In the genomic region with DNA sequence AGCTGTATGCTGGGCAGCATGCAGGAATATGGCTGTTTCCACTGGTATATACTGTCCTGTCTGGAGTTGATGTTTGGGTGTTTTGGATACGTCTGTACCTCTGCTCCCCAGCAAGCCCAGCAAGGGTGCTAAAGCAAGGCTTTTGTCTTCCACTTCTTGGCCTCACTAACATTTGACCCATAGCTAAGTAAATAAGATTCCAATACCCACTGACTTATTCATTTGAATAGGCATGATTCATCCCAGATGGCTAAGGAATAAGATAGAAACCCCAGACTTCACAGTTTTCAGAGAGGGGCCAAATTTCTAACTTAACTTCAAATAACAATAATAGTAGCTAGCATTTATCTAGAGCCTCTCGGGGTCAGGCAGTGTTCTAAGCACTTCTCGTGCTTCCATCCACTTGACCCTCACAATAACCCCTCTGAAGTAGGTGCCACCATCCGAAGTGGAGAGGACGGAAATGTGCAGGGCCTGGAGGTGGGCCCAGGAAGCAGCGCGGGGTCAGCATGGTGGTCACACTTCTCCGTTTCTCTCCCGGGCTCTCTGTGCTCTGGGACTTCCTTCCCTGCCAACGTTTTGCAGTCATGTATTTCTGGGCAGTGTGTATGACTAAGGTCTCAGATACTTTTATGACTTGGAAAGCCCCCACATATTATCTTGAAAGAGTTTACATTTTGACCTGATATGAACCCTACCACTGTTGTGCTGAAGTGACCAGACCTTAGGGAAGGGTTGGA, we compare ENCODE assay signal across 1 cellular context.
A peak's percentile ranks its signal among the peaks of the same experiment; 100 is the strongest.
TF ChIP-seq lines count a peak whose summit lies in the region.

No MANE protein-coding gene starts in this region.

TF ChIP-seq in A549, 52 proteins besides CTCF, POLR2A, EP300 and RAD21 (continued from another document):
- TF ChIP-seq, protein P1, sequence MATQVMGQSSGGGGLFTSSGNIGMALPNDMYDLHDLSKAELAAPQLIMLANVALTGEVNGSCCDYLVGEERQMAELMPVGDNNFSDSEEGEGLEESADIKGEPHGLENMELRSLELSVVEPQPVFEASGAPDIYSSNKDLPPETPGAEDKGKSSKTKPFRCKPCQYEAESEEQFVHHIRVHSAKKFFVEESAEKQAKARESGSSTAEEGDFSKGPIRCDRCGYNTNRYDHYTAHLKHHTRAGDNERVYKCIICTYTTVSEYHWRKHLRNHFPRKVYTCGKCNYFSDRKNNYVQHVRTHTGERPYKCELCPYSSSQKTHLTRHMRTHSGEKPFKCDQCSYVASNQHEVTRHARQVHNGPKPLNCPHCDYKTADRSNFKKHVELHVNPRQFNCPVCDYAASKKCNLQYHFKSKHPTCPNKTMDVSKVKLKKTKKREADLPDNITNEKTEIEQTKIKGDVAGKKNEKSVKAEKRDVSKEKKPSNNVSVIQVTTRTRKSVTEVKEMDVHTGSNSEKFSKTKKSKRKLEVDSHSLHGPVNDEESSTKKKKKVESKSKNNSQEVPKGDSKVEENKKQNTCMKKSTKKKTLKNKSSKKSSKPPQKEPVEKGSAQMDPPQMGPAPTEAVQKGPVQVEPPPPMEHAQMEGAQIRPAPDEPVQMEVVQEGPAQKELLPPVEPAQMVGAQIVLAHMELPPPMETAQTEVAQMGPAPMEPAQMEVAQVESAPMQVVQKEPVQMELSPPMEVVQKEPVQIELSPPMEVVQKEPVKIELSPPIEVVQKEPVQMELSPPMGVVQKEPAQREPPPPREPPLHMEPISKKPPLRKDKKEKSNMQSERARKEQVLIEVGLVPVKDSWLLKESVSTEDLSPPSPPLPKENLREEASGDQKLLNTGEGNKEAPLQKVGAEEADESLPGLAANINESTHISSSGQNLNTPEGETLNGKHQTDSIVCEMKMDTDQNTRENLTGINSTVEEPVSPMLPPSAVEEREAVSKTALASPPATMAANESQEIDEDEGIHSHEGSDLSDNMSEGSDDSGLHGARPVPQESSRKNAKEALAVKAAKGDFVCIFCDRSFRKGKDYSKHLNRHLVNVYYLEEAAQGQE (IDR thresholded peaks at IDR 0.05): no peak
- TF ChIP-seq, protein P2, sequence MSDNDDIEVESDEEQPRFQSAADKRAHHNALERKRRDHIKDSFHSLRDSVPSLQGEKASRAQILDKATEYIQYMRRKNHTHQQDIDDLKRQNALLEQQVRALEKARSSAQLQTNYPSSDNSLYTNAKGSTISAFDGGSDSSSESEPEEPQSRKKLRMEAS (IDR thresholded peaks at IDR 0.05): peak; percentile 53
- TF ChIP-seq BHLHE40 (IDR thresholded peaks at IDR 0.05; ENCODE audit: low read depth, low read length) (no peak), ZNF302 (CRISPR knock-in tag; IDR thresholded peaks at IDR 0.05) (no peak), CBX8 (IDR thresholded peaks at IDR 0.05) (no peak), NFE2L2 (conservative IDR thresholded peaks at IDR 0.05; ENCODE audit: low read length) (no peak), CEBPB (IDR thresholded peaks at IDR 0.05) (peak in 1 of 2 experiments; percentile 26; a peak in 1 of 4 replicates), JUNB (IDR thresholded peaks at IDR 0.05) (peak; percentile 61; the same call in 1 of the 2 replicates), MYC (IDR thresholded peaks at IDR 0.05; ENCODE audit: borderline replicate concordance, low read length) (no peak)
- TF ChIP-seq, protein P3, sequence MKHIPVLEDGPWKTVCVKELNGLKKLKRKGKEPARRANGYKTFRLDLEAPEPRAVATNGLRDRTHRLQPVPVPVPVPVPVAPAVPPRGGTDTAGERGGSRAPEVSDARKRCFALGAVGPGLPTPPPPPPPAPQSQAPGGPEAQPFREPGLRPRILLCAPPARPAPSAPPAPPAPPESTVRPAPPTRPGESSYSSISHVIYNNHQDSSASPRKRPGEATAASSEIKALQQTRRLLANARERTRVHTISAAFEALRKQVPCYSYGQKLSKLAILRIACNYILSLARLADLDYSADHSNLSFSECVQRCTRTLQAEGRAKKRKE (CRISPR knock-in tag; IDR thresholded peaks at IDR 0.05; ENCODE audit: low read depth): peak; percentile 11; the same call in 1 of the 2 replicates
